ENCODE assay signal across 16 cellular contexts in the genomic region with DNA sequence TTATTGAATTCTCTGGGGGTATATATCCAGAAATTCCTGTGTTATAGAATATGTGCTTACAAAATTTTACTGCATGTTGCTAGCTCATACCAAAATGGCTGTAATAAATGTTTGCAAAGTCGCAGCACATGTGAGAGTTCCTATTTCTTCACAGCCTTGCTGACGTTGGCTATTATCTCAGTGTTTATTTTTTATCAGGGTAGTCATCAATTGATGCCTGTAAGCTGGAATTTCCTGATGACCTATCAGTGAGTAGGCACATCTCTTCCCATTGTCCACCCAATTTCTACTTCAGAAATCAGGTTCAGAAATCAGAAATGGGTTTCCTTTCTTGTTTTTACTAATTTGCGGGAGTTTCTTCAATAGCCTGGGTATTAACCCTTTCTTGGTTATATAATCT.
DNase-seq lines count a peak whose midpoint lies in the region; ATAC-seq, FAIRE-seq and TF ChIP-seq lines count a peak whose summit lies in the region.
"Had no signal": no experiment of that assay in that cellular context is flagged by ENCODE, and none has a peak within 500 bp of the region (broad histone marks: within the 10 kb centered on the region; RNA-seq: fewer than 3 reads in every experiment).

No MANE protein-coding gene starts in this region.

- H3K79me2 ChIP-seq in mammary epithelial cell (ENCODE audit: insufficient read depth, low read length): no peaks in the 10 kb centered on the region
- no peaks in the 10 kb centered on the region for H3K79me2 ChIP-seq in keratinocyte (ENCODE audit: control insufficient read depth, insufficient read depth, low read length)

- H3K36me3 Mint-ChIP-seq in activated CD8-positive, alpha-beta T cell treated with anti-CD3 and anti-CD28 coated beads for 36 hours (ENCODE audit: low read depth): no peaks in the 10 kb centered on the region
- H3K36me3 Mint-ChIP-seq: immature natural killer cell had no signal

- H3K27me3 ChIP-seq in mammary epithelial cell (ENCODE audit: insufficient read depth, low read length) (no peaks in the 10 kb centered on the region), keratinocyte (ENCODE audit: control insufficient read depth, extremely low read depth, insufficient read depth, low read length) (no peaks in the 10 kb centered on the region)
- H3K27me3 ChIP-seq: gastroesophageal sphincter, Peyer's patch had no signal

- H3K4me1 Mint-ChIP-seq in activated CD8-positive, alpha-beta T cell treated with anti-CD3 and anti-CD28 coated beads for 36 hours (ENCODE audit: low read depth): no peaks in the 10 kb centered on the region
- H3K4me1 Mint-ChIP-seq: immature natural killer cell had no signal

- no peaks in the 10 kb centered on the region for H3K27me3 Mint-ChIP-seq in activated CD8-positive, alpha-beta T cell treated with anti-CD3 and anti-CD28 coated beads for 36 hours
- H3K27me3 Mint-ChIP-seq: dendritic cell treated with granulocyte-macrophage colony-stimulating factor and Interleukin-4, amounts not matched to agents 40 ng/mL and 50 ng/mL, for 4 days had no signal

- POLR2A ChIA-PET in activated CD8-positive, alpha-beta T cell treated with anti-CD3 and anti-CD28 coated beads for 36 hours (lab: Charles Lee): no interaction called here

- H3K9ac ChIP-seq in mammary epithelial cell (ENCODE audit: insufficient read depth, low read length) (no peak overlapping the region), keratinocyte (ENCODE audit: control insufficient read depth, extremely low read depth, insufficient read depth, low read length) (peak overlapping the region; percentile 13)

- H3K36me3 ChIP-seq in mammary epithelial cell (ENCODE audit: insufficient read depth, low read length): no peaks in the 10 kb centered on the region
- H3K36me3 ChIP-seq in keratinocyte (ENCODE audit: control insufficient read depth in 2 of 2, extremely low read depth in 1 of 2, insufficient read depth in 2 of 2, low read length in 2 of 2): no peaks in the 10 kb centered on the region
- H3K36me3 ChIP-seq: gastroesophageal sphincter, Peyer's patch had no signal

- CTCF ChIA-PET in mammary epithelial cell (lab: Charles Lee; ENCODE audit: low non-redundant PET): no interaction called here
- CTCF ChIA-PET in activated CD8-positive, alpha-beta T cell treated with anti-CD3 and anti-CD28 coated beads for 36 hours (lab: Charles Lee): interaction anchor here (1.1 kb wide), 1 partner anchor 9 kb away, joined by 3 read pairs; no protein-coding TSS in a partner anchor

- H2AFZ ChIP-seq in mammary epithelial cell (ENCODE audit: low read depth, low read length) (no peak overlapping the region), keratinocyte (ENCODE audit: control insufficient read depth, low read length) (no peak overlapping the region)

- H3K4me1 ChIP-seq in mammary epithelial cell (ENCODE audit: insufficient read depth, low read length): peaks cover 42% of the 10 kb centered on the region
- H3K4me1 ChIP-seq in keratinocyte (ENCODE audit: control insufficient read depth, extremely low read depth, insufficient read depth, low read length): peaks cover 45% of the 10 kb centered on the region
- H3K4me1 ChIP-seq: Peyer's patch had no signal

- TF ChIP-seq CTCF in mammary epithelial cell (conservative IDR thresholded peaks at IDR 0.05 in 1 of 2, IDR thresholded peaks at IDR 0.05 in 1 of 2; ENCODE audit: extremely low read depth in 1 of 2, insufficient read depth in 1 of 2, low read depth in 1 of 2, low read length in 2 of 2) (no peak), keratinocyte (optimal IDR thresholded peaks at IDR 0.05 in 1 of 3, IDR thresholded peaks at IDR 0.05 in 1 of 3, conservative IDR thresholded peaks at IDR 0.05 in 1 of 3; ENCODE audit: extremely low read depth in 1 of 3, insufficient read depth in 2 of 3, low read length in 3 of 3) (no peak)
- no peak for TF ChIP-seq CTCF in activated CD8-positive, alpha-beta T cell treated with anti-CD3 and anti-CD28 coated beads for 36 hours (IDR thresholded peaks at IDR 0.05)

- intact Hi-C loops in mammary epithelial cell (cut with micrococcal nuclease): loop anchor here (2.0 to 10.0 kb wide), 3 partner anchors 13 to 865 kb away; no protein-coding TSS in a partner anchor
- intact Hi-C loops in activated CD8-positive, alpha-beta T cell treated with anti-CD3 and anti-CD28 coated beads for 36 hours (cut with micrococcal nuclease): no loop called here

- FAIRE-seq in keratinocyte (lab: Jason Lieb, UNC): peak; percentile 65
- FAIRE-seq: GM12892 had no signal

- no peak for ATAC-seq in HG02884 (IDR thresholded peaks at IDR 0.05; ENCODE audit: unreplicated experiment)
- no peak for ATAC-seq in activated CD8-positive, alpha-beta T cell treated with anti-CD3 and anti-CD28 coated beads for 36 hours
- ATAC-seq: gastroesophageal sphincter had no signal

- peak; percentile 39 for DNase-seq in AG08396 (ENCODE audit: low spot score)
- peak; percentile 83 for DNase-seq in HT1080 (ENCODE audit: low read depth)
- DNase-seq in mammary epithelial cell: peak; percentile 92
- peak; percentile 44 for DNase-seq in keratinocyte (ENCODE audit: low read depth, low spot score)
- no peak for DNase-seq in NCI-H146 (lab: John Stamatoyannopoulos, UW)
- DNase-seq in activated CD8-positive, alpha-beta T cell treated with anti-CD3 and anti-CD28 coated beads for 36 hours: no peak
- DNase-seq in NCI-H524 treated with DMSO at 0.1 percent for 48 hours (lab: John Stamatoyannopoulos, UW): no peak
- DNase-seq: AML-193, immature natural killer cell, NCI-H1694 treated with DMSO at 0.1 percent for 48 hours, Peyer's patch had no signal

- in situ Hi-C loops in mammary epithelial cell (cut with MboI; ENCODE audit: low sequenced_read_pairs in 2 of 2): loop anchor here in 1 of 2 donors (25.0 kb wide), 1 partner anchor 273 kb away; a partner anchor contains a TSS

- WGBS in mammary epithelial cell (ENCODE audit: low coverage, missing lambda C conversion rate): 12% methylated on average over 3 of the region's 3 CpGs

- no peak overlapping the region for H3K27ac Mint-ChIP-seq in activated CD8-positive, alpha-beta T cell treated with anti-CD3 and anti-CD28 coated beads for 36 hours
- H3K27ac Mint-ChIP-seq: dendritic cell treated with granulocyte-macrophage colony-stimulating factor and Interleukin-4, amounts not matched to agents 40 ng/mL and 50 ng/mL, for 4 days; immature natural killer cell; T-helper 1 cell treated with Interleukin-12 subunit alpha and Interleukin-12 subunit beta and Interleukin-4 antibody, amounts not matched to agents 30 μg/mL and 1 μg/mL, for 36 hours had no signal

- no peaks in the 10 kb centered on the region for H3K9me3 Mint-ChIP-seq in activated CD8-positive, alpha-beta T cell treated with anti-CD3 and anti-CD28 coated beads for 36 hours
- H3K9me3 Mint-ChIP-seq: dendritic cell treated with granulocyte-macrophage colony-stimulating factor and Interleukin-4, amounts not matched to agents 40 ng/mL and 50 ng/mL, for 4 days; T-helper 1 cell treated with Interleukin-12 subunit alpha and Interleukin-12 subunit beta and Interleukin-4 antibody, amounts not matched to agents 30 μg/mL and 1 μg/mL, for 36 hours had no signal

- H3K27ac ChIP-seq in mammary epithelial cell (ENCODE audit: insufficient read depth, low read depth, low read length): peak overlapping the region; percentile 85
- peak overlapping the region; percentile 83 for H3K27ac ChIP-seq in keratinocyte (ENCODE audit: control insufficient read depth, insufficient read depth, low read length)
- H3K27ac ChIP-seq: gastroesophageal sphincter, Peyer's patch had no signal

- dilution Hi-C loops in mammary epithelial cell (cut with HindIII; ENCODE audit: low sequenced_read_pairs): no loop called here
- dilution Hi-C loops in keratinocyte (cut with MboI; ENCODE audit: extremely low pct_ligation_motif_present, low sequenced_read_pairs): no loop called here

- BruUV-seq in mammary epithelial cell (replicated peaks; lab: Mats Ljungman, UMichigan): no TSS peak

- no peaks in the 10 kb centered on the region for H3K9me3 ChIP-seq in mammary epithelial cell (replicated peaks; ENCODE audit: insufficient read depth, low read length)
- no peaks in the 10 kb centered on the region for H3K9me3 ChIP-seq in keratinocyte (ENCODE audit: control insufficient read depth, low read depth, low read length)
- H3K9me3 ChIP-seq: gastroesophageal sphincter, Peyer's patch had no signal

- no peak overlapping the region for H3K4me3 ChIP-seq in mammary epithelial cell (replicated peaks in 1 of 3; ENCODE audit: insufficient read depth in 1 of 3, low read depth in 2 of 3, low read length in 3 of 3)
- H3K4me3 ChIP-seq in keratinocyte (ENCODE audit: control insufficient read depth in 2 of 3, extremely low read depth in 1 of 3, insufficient read depth in 2 of 3, low read depth in 1 of 3, low read length in 3 of 3): no peak overlapping the region
- H3K4me3 ChIP-seq: gastroesophageal sphincter, Peyer's patch had no signal

- no peaks in the 10 kb centered on the region for H3K9me1 ChIP-seq in keratinocyte (ENCODE audit: control insufficient read depth, extremely low read depth, insufficient read depth, low read length)

- H3K4me3 Mint-ChIP-seq in activated CD8-positive, alpha-beta T cell treated with anti-CD3 and anti-CD28 coated beads for 36 hours: no peak overlapping the region
- H3K4me3 Mint-ChIP-seq: dendritic cell treated with granulocyte-macrophage colony-stimulating factor and Interleukin-4, amounts not matched to agents 40 ng/mL and 50 ng/mL, for 4 days; immature natural killer cell; T-helper 1 cell treated with Interleukin-12 subunit alpha and Interleukin-12 subunit beta and Interleukin-4 antibody, amounts not matched to agents 30 μg/mL and 1 μg/mL, for 36 hours had no signal

- H3K4me2 ChIP-seq in mammary epithelial cell (ENCODE audit: insufficient read depth, low read depth, low read length): peak overlapping the region; percentile 44
- H3K4me2 ChIP-seq in keratinocyte (ENCODE audit: control insufficient read depth, extremely low read depth, insufficient read depth, low read depth, low read length): peak overlapping the region; percentile 31

- H4K20me1 ChIP-seq in mammary epithelial cell (ENCODE audit: insufficient read depth, low read length) (no peaks in the 10 kb centered on the region), keratinocyte (ENCODE audit: control insufficient read depth, extremely low read depth, insufficient read depth, low read length) (no peaks in the 10 kb centered on the region)

Comparison
In these comparisons a context has a peak if more than half of its experiments do, and no peak if none do; other contexts are left out.
1. DNase-seq: peak in AG08396 (single experiment), HT1080 (single experiment), mammary epithelial cell (single experiment) and keratinocyte (single experiment); none in NCI-H146 (single experiment), activated CD8-positive, alpha-beta T cell treated with anti-CD3 and anti-CD28 coated beads for 36 hours (single experiment) and NCI-H524 treated with DMSO at 0.1 percent for 48 hours (single experiment).